ENCODE assay signal across 8 cellular contexts in genomic region chr14:61102549-61103466, GRCh38.
A peak's percentile ranks its signal among the peaks of the same experiment; 100 is the strongest.
DNase-seq lines count a peak whose midpoint lies in the region; ATAC-seq, FAIRE-seq and TF ChIP-seq lines count a peak whose summit lies in the region.

No MANE protein-coding gene starts in this region.

- no peaks in the 10 kb centered on the region for H3K9me3 ChIP-seq in CD8-positive, alpha-beta memory T cell (ENCODE audit: low read length)
- H3K9me3 ChIP-seq in astrocyte (ENCODE audit: insufficient read depth, low read depth, low read length) = no peaks in the 10 kb centered on the region
- no peaks in the 10 kb centered on the region for H3K9me3 ChIP-seq in Peyer's patch

- ATAC-seq in HG03342 (IDR thresholded peaks at IDR 0.05; ENCODE audit: unreplicated experiment) = peak; percentile 40

- POLR2A ChIA-PET in CD8-positive, alpha-beta memory T cell (lab: Charles Lee) = no interaction called here

- peak overlapping the region; percentile 68 for H2AFZ ChIP-seq in astrocyte (ENCODE audit: low read depth, low read length)

- no peaks in the 10 kb centered on the region for H3K27me3 ChIP-seq in CD8-positive, alpha-beta memory T cell (ENCODE audit: insufficient read depth, low read length, poor library complexity, severe bottlenecking)
- H3K27me3 ChIP-seq in astrocyte (ENCODE audit: insufficient read depth, low read length) (no peaks in the 10 kb centered on the region), Peyer's patch (no peaks in the 10 kb centered on the region)

- no peak for TF ChIP-seq POLR2A in Peyer's patch (IDR thresholded peaks at IDR 0.05)

- CTCF ChIA-PET in CD8-positive, alpha-beta memory T cell (lab: Charles Lee) = no interaction called here

- peaks cover 0 to 13% (median 4%) of the 10 kb centered on the region in 3 donors for H3K36me3 Mint-ChIP-seq in CD8-positive, alpha-beta memory T cell
- H3K36me3 Mint-ChIP-seq in astrocyte (ENCODE audit: low read depth, unreplicated experiment) (peaks cover 2% of the 10 kb centered on the region), nephron progenitor cell (ENCODE audit: low read depth) (peaks cover 23% of the 10 kb centered on the region)

- no peak overlapping the region for H3K27ac Mint-ChIP-seq in CD8-positive, alpha-beta memory T cell
- peak overlapping the region; percentile 99 for H3K27ac Mint-ChIP-seq in astrocyte (ENCODE audit: unreplicated experiment)
- H3K27ac Mint-ChIP-seq in nephron progenitor cell = peak overlapping the region; percentile 98

- peak overlapping the region; percentile 77 for H3K9ac ChIP-seq in astrocyte (ENCODE audit: low read length)

- no peak overlapping the region for H3K4me3 ChIP-seq in CD8-positive, alpha-beta memory T cell (ENCODE audit: low read length)
- H3K4me3 ChIP-seq in astrocyte (ENCODE audit: insufficient read depth, low read depth, low read length) = no peak overlapping the region
- H3K4me3 ChIP-seq in Peyer's patch = no peak overlapping the region

- H3K79me2 ChIP-seq in astrocyte (ENCODE audit: insufficient read depth, low read length) = no peaks in the 10 kb centered on the region

- H3K4me1 Mint-ChIP-seq in CD8-positive, alpha-beta memory T cell = no peaks in the 10 kb centered on the region
- peaks cover 32% of the 10 kb centered on the region for H3K4me1 Mint-ChIP-seq in astrocyte (ENCODE audit: low read depth, unreplicated experiment)
- peaks cover 60% of the 10 kb centered on the region for H3K4me1 Mint-ChIP-seq in nephron progenitor cell

- H3K27ac ChIP-seq in CD8-positive, alpha-beta memory T cell (ENCODE audit: low read depth, low read length) = peak overlapping the region; percentile 67
- H3K27ac ChIP-seq in astrocyte (ENCODE audit: low read depth, low read length) = peak overlapping the region; percentile 97
- H3K27ac ChIP-seq in substantia nigra (ENCODE audit: low read depth, low read length, poor library complexity, severe bottlenecking) = no peak overlapping the region
- H3K27ac ChIP-seq in Peyer's patch = peak overlapping the region in 1 of 4 donors; percentile 43

- DNase-seq in CD8-positive, alpha-beta memory T cell = no peak
- no peak for DNase-seq in astrocyte (ENCODE audit: low read depth)
- DNase-seq in nephron progenitor cell = no peak
- DNase-seq in substantia nigra (lab: John Stamatoyannopoulos, UW) = no peak
- DNase-seq in Peyer's patch = no peak
- no peak for DNase-seq in inferior parietal cortex (ENCODE audit: extremely low spot score)
- no peak for DNase-seq in NCI-H1436 (lab: John Stamatoyannopoulos, UW)

- peak overlapping the region; percentile 64 for H3K4me2 ChIP-seq in astrocyte (ENCODE audit: low read length)

- no peaks in the 10 kb centered on the region for H3K4me1 ChIP-seq in CD8-positive, alpha-beta memory T cell (ENCODE audit: insufficient read depth, low read length)
- H3K4me1 ChIP-seq in astrocyte (ENCODE audit: insufficient read depth, low read length) (peaks cover 36% of the 10 kb centered on the region), Peyer's patch (peaks cover 0 to 12% (median 0%) of the 10 kb centered on the region in 4 donors)

- TF ChIP-seq CTCF in astrocyte (IDR thresholded peaks at IDR 0.05; ENCODE audit: insufficient read depth, low read depth, low read length) (no peak), nephron progenitor cell (IDR thresholded peaks at IDR 0.05) (no peak), Peyer's patch (IDR thresholded peaks at IDR 0.05) (no peak)

- H3K36me3 ChIP-seq in CD8-positive, alpha-beta memory T cell (ENCODE audit: insufficient read depth, low read length) = no peaks in the 10 kb centered on the region
- no peaks in the 10 kb centered on the region for H3K36me3 ChIP-seq in astrocyte (ENCODE audit: insufficient read depth, low read length)
- H3K36me3 ChIP-seq in Peyer's patch = no peaks in the 10 kb centered on the region

- peaks cover 0 to 3% of the 10 kb centered on the region in 2 donors for H3K27me3 Mint-ChIP-seq in CD8-positive, alpha-beta memory T cell
- no peaks in the 10 kb centered on the region for H3K27me3 Mint-ChIP-seq in astrocyte (ENCODE audit: low read depth, unreplicated experiment)
- H3K27me3 Mint-ChIP-seq in nephron progenitor cell (ENCODE audit: low read depth, poor library complexity) = peaks cover 6% of the 10 kb centered on the region

- peaks cover 0 to 9% (median 2%) of the 10 kb centered on the region in 5 donors for H3K9me3 Mint-ChIP-seq in CD8-positive, alpha-beta memory T cell
- H3K9me3 Mint-ChIP-seq in astrocyte (ENCODE audit: unreplicated experiment) = no peaks in the 10 kb centered on the region
- peaks cover 26% of the 10 kb centered on the region for H3K9me3 Mint-ChIP-seq in nephron progenitor cell

- H4K20me1 ChIP-seq in astrocyte (ENCODE audit: insufficient read depth, low read length) = no peaks in the 10 kb centered on the region

- no peak for FAIRE-seq in astrocyte (lab: Jason Lieb, UNC)

- no peak overlapping the region for H3K4me3 Mint-ChIP-seq in CD8-positive, alpha-beta memory T cell
- H3K4me3 Mint-ChIP-seq in astrocyte (ENCODE audit: unreplicated experiment) = no peak overlapping the region
- H3K4me3 Mint-ChIP-seq in nephron progenitor cell = no peak overlapping the region

Comparison
In these comparisons a context has a peak if more than half of its experiments do, and no peak if none do; other contexts are left out.
1. H3K27ac Mint-ChIP-seq: peak in astrocyte (single experiment) and nephron progenitor cell (single experiment); none in CD8-positive, alpha-beta memory T cell (0 of 8).